In genomic region chr5:39465843-39466242, GRCh38 we compare ENCODE assay signal across 17 cellular contexts. TPM values are rescaled to one million over a fixed set of nuclear protein-coding genes. Genes with fewer than 3 reads are reported as not detected.
DNase-seq lines count a peak whose midpoint lies in the region; ATAC-seq, FAIRE-seq and TF ChIP-seq lines count a peak whose summit lies in the region.
"Had no signal": no experiment of that assay in that cellular context is flagged by ENCODE, and none has a peak within 500 bp of the region (broad histone marks: within the 10 kb centered on the region; RNA-seq: fewer than 3 reads in every experiment).

No MANE protein-coding gene starts in this region.

- no peaks in the 10 kb centered on the region for H3K36me3 ChIP-seq in lower lobe of right lung
- no peaks in the 10 kb centered on the region for H3K36me3 ChIP-seq in skeletal muscle tissue (ENCODE audit: control insufficient read depth in 3 of 3, insufficient read depth in 3 of 3, low read length in 3 of 3)
- H3K36me3 ChIP-seq: BLaER1 treated with 17β-estradiol and CSF1 and Interleukin-3, amounts not matched to agents 10 nM and 100 nM; HAP-1 had no signal

- no peak overlapping the region for H3K9ac ChIP-seq in skeletal muscle tissue (ENCODE audit: low read depth in 1 of 3, low read length in 3 of 3)

- H3K27me3 ChIP-seq in lower lobe of right lung (ENCODE audit: low read depth) (no peaks in the 10 kb centered on the region), skeletal muscle tissue (ENCODE audit: control insufficient read depth in 3 of 3, insufficient read depth in 3 of 3, low read length in 3 of 3) (no peaks in the 10 kb centered on the region)
- H3K27me3 ChIP-seq: BLaER1 treated with 17β-estradiol and CSF1 and Interleukin-3, amounts not matched to agents 10 nM and 100 nM had no signal

- ATAC-seq in lower lobe of right lung (no peak), GM18505 (IDR thresholded peaks at IDR 0.05; ENCODE audit: unreplicated experiment) (no peak)
- ATAC-seq: HepG2 had no signal

- TF ChIP-seq POLR2A in GM18505 (IDR thresholded peaks at IDR 0.05; ENCODE audit: borderline replicate concordance, extremely low read depth, insufficient read depth, insufficient read length) = no peak

- TF ChIP-seq CTCF in lower lobe of right lung (IDR thresholded peaks at IDR 0.05) = no peak

- peak; percentile 66 for DNase-seq in dermis blood vessel endothelial cell
- no peak for DNase-seq in lower lobe of right lung
- DNase-seq in NK-92 treated with Interleukin-12 subunit alpha and Interleukin-12 subunit beta, amount 100 ng/mL, for 24 hours (lab: John Stamatoyannopoulos, UW) = no peak
- no peak for DNase-seq in NCI-H187 treated with DMSO at 0.1 percent for 48 hours (lab: John Stamatoyannopoulos, UW)
- DNase-seq: ACHN; Calu3; CD4-positive, CD25-positive, alpha-beta regulatory T cell; DMS 273 treated with DMSO at 0.1 percent for 48 hours; GOT3 had no signal

- no peak overlapping the region for H3K4me3 ChIP-seq in lower lobe of right lung
- no peak overlapping the region for H3K4me3 ChIP-seq in skeletal muscle tissue (ENCODE audit: low read length in 3 of 3)
- H3K4me3 ChIP-seq: BLaER1 treated with 17β-estradiol and CSF1 and Interleukin-3, amounts not matched to agents 10 nM and 100 nM; HAP-1 had no signal

- no peaks in the 10 kb centered on the region for H3K9me3 ChIP-seq in lower lobe of right lung
- H3K9me3 ChIP-seq in skeletal muscle tissue (ENCODE audit: control insufficient read depth in 3 of 3, low read length in 3 of 3) = no peaks in the 10 kb centered on the region
- H3K9me3 ChIP-seq: BLaER1 treated with 17β-estradiol and CSF1 and Interleukin-3, amounts not matched to agents 10 nM and 100 nM; HAP-1 had no signal

- FAIRE-seq in TTC549 (lab: Jason Lieb, UNC) = peak; percentile 95
- FAIRE-seq: GM18507, HepG2, HTR-8/SVneo had no signal

- H3K27ac ChIP-seq in lower lobe of right lung (peak overlapping the region; percentile 15), skeletal muscle tissue (ENCODE audit: low read depth, low read length) (peak overlapping the region; percentile 10)

- intact Hi-C loops in lower lobe of right lung (cut with DNase I) = no loop called here

- peaks cover 15% of the 10 kb centered on the region for H3K4me1 ChIP-seq in lower lobe of right lung
- no peaks in the 10 kb centered on the region for H3K4me1 ChIP-seq in skeletal muscle tissue (ENCODE audit: control insufficient read depth in 3 of 3, insufficient read depth in 3 of 3, low read length in 3 of 3)
- H3K4me1 ChIP-seq: HAP-1 had no signal

RNA-seq across cellular contexts. Expression of gene DAB2, which starts 41.1 kb away (rescaled TPM):
- total RNA-seq in dermis blood vessel endothelial cell (118 and 129 TPM in 2 replicates), lower lobe of right lung (164 TPM), skeletal muscle tissue (91.3 TPM)
